In the genomic region with DNA sequence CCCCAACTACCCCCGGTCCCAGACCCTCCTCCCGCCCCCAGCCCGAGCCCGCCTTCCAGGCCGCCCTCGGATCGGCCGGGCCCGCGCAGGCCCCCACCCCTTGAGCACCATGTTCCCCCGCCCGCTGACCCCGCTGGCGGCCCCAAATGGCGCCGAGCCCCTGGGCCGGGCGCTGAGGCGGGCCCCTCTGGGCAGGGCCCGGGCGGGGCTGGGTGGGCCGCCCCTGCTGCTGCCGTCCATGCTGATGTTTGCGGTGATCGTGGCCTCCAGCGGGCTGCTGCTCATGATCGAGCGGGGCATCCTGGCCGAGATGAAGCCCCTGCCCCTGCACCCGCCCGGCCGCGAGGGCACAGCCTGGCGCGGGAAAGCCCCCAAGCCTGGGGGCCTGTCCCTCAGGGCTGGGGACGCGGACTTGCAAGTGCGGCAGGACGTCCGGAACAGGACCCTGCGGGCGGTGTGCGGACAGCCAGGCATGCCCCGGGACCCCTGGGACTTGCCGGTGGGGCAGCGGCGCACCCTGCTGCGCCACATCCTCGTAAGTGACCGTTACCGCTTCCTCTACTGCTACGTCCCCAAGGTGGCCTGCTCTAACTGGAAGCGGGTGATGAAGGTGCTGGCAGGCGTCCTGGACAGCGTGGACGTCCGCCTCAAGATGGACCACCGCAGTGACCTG, we compare ENCODE assay signal across 1 cellular context.
A peak's percentile ranks its signal among the peaks of the same experiment; 100 is the strongest.
TF ChIP-seq lines count a peak whose summit lies in the region.

No MANE protein-coding gene starts in this region.

TF ChIP-seq in K562, 482 proteins besides CTCF, POLR2A, EP300 and RAD21 (continues in another document):
- TF ChIP-seq HMGN3 (IDR thresholded peaks at IDR 0.05; ENCODE audit: borderline replicate concordance, extremely low read depth, insufficient read length, low read depth, low read length) = peak; percentile 56
- TF ChIP-seq DIDO1 (tag; IDR thresholded peaks at IDR 0.05; ENCODE audit: low read depth) = no peak
- TF ChIP-seq, protein P1, sequence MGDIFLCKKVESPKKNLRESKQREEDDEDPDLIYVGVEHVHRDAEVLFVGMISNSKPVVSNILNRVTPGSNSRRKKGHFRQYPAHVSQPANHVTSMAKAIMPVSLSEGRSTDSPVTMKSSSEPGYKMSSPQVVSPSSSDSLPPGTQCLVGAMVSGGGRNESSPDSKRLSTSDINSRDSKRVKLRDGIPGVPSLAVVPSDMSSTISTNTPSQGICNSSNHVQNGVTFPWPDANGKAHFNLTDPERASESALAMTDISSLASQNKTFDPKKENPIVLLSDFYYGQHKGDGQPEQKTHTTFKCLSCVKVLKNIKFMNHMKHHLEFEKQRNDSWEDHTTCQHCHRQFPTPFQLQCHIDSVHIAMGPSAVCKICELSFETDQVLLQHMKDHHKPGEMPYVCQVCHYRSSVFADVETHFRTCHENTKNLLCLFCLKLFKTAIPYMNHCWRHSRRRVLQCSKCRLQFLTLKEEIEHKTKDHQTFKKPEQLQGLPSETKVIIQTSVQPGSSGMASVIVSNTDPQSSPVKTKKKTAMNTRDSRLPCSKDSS (IDR thresholded peaks at IDR 0.05; ENCODE audit: low read depth, partially characterized antibody) = no peak
- TF ChIP-seq BHLHE40 (IDR thresholded peaks at IDR 0.05; ENCODE audit: low read length) = no peak
- no peak for TF ChIP-seq FOXJ3 (CRISPR knock-in tag; IDR thresholded peaks at IDR 0.05)
- TF ChIP-seq WHSC1 (IDR thresholded peaks at IDR 0.05; ENCODE audit: low read length) = no peak
- TF ChIP-seq NFE2L1 (tag; IDR thresholded peaks at IDR 0.05; ENCODE audit: borderline replicate concordance, low read depth) = no peak
- TF ChIP-seq ZNF232 (CRISPR knock-in tag; IDR thresholded peaks at IDR 0.05) = no peak
- TF ChIP-seq ZC3H8 (IDR thresholded peaks at IDR 0.05) = no peak
- no peak for TF ChIP-seq BRD4 (IDR thresholded peaks at IDR 0.05)
- TF ChIP-seq SRF (CRISPR knock-in tag; IDR thresholded peaks at IDR 0.05) = no peak
- no peak for TF ChIP-seq ADNP (tag; IDR thresholded peaks at IDR 0.05)
- TF ChIP-seq ELF1 (tag; IDR thresholded peaks at IDR 0.05) = no peak
- no peak for TF ChIP-seq SNIP1 (IDR thresholded peaks at IDR 0.05; ENCODE audit: low read depth)
- TF ChIP-seq GABPB1 (CRISPR knock-in tag; IDR thresholded peaks at IDR 0.05) = no peak
- no peak for TF ChIP-seq RFX7 (CRISPR knock-in tag; IDR thresholded peaks at IDR 0.05)
- TF ChIP-seq HLTF (IDR thresholded peaks at IDR 0.05) = no peak
- TF ChIP-seq IRF1 (CRISPR knock-in tag; IDR thresholded peaks at IDR 0.05; ENCODE audit: borderline replicate concordance) = no peak
- no peak for TF ChIP-seq BRF1 (IDR thresholded peaks at IDR 0.05; ENCODE audit: borderline replicate concordance, extremely low read depth, insufficient read length)
- no peak for TF ChIP-seq HNRNPH1 (optimal IDR thresholded peaks at IDR 0.05; ENCODE audit: low read depth, low read length)
- no peak for TF ChIP-seq MITF (IDR thresholded peaks at IDR 0.05)
- no peak for TF ChIP-seq MTA1 (IDR thresholded peaks at IDR 0.05; ENCODE audit: borderline replicate concordance)
- TF ChIP-seq ZFPM2 (CRISPR knock-in tag; IDR thresholded peaks at IDR 0.05) = no peak
- TF ChIP-seq DPF2 (IDR thresholded peaks at IDR 0.05) = no peak
- TF ChIP-seq, protein P2, sequence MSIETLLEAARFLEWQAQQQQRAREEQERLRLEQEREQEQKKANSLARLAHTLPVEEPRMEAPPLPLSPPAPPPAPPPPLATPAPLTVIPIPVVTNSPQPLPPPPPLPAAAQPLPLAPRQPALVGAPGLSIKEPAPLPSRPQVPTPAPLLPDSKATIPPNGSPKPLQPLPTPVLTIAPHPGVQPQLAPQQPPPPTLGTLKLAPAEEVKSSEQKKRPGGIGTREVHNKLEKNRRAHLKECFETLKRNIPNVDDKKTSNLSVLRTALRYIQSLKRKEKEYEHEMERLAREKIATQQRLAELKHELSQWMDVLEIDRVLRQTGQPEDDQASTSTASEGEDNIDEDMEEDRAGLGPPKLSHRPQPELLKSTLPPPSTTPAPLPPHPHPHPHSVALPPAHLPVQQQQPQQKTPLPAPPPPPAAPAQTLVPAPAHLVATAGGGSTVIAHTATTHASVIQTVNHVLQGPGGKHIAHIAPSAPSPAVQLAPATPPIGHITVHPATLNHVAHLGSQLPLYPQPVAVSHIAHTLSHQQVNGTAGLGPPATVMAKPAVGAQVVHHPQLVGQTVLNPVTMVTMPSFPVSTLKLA (conservative IDR thresholded peaks at IDR 0.05) = 0 out of 4 replicates have a peak, but pooled peaks of 1 of the 2 experiments have one; percentile 2
- no peak for TF ChIP-seq SMARCC2 (IDR thresholded peaks at IDR 0.05; ENCODE audit: low read depth)
- TF ChIP-seq, protein P3, sequence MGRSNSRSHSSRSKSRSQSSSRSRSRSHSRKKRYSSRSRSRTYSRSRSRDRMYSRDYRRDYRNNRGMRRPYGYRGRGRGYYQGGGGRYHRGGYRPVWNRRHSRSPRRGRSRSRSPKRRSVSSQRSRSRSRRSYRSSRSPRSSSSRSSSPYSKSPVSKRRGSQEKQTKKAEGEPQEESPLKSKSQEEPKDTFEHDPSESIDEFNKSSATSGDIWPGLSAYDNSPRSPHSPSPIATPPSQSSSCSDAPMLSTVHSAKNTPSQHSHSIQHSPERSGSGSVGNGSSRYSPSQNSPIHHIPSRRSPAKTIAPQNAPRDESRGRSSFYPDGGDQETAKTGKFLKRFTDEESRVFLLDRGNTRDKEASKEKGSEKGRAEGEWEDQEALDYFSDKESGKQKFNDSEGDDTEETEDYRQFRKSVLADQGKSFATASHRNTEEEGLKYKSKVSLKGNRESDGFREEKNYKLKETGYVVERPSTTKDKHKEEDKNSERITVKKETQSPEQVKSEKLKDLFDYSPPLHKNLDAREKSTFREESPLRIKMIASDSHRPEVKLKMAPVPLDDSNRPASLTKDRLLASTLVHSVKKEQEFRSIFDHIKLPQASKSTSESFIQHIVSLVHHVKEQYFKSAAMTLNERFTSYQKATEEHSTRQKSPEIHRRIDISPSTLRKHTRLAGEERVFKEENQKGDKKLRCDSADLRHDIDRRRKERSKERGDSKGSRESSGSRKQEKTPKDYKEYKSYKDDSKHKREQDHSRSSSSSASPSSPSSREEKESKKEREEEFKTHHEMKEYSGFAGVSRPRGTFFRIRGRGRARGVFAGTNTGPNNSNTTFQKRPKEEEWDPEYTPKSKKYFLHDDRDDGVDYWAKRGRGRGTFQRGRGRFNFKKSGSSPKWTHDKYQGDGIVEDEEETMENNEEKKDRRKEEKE (IDR thresholded peaks at IDR 0.05; ENCODE audit: borderline replicate concordance in 1 of 2, control insufficient read depth in 1 of 2, low read depth in 2 of 2, low read length in 1 of 2) = no peak
- peak; percentile 71; the same call in 1 of the 2 replicates for TF ChIP-seq VEZF1 (CRISPR knock-in tag; IDR thresholded peaks at IDR 0.05)
- TF ChIP-seq, protein P4, sequence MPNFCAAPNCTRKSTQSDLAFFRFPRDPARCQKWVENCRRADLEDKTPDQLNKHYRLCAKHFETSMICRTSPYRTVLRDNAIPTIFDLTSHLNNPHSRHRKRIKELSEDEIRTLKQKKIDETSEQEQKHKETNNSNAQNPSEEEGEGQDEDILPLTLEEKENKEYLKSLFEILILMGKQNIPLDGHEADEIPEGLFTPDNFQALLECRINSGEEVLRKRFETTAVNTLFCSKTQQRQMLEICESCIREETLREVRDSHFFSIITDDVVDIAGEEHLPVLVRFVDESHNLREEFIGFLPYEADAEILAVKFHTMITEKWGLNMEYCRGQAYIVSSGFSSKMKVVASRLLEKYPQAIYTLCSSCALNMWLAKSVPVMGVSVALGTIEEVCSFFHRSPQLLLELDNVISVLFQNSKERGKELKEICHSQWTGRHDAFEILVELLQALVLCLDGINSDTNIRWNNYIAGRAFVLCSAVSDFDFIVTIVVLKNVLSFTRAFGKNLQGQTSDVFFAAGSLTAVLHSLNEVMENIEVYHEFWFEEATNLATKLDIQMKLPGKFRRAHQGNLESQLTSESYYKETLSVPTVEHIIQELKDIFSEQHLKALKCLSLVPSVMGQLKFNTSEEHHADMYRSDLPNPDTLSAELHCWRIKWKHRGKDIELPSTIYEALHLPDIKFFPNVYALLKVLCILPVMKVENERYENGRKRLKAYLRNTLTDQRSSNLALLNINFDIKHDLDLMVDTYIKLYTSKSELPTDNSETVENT (CRISPR knock-in tag; IDR thresholded peaks at IDR 0.05) = no peak
- TF ChIP-seq RBFOX2 (IDR thresholded peaks at IDR 0.05; ENCODE audit: low read depth, low read length) = peak; percentile 54
- no peak for TF ChIP-seq POLR2AphosphoS5 (IDR thresholded peaks at IDR 0.05; ENCODE audit: control insufficient read depth, insufficient read depth, low read depth, low read length)
- no peak for TF ChIP-seq TSC22D4 (tag; IDR thresholded peaks at IDR 0.05)
- no peak for TF ChIP-seq ATF1 (CRISPR knock-in tag; IDR thresholded peaks at IDR 0.05)
- TF ChIP-seq ATF1 (tag; IDR thresholded peaks at IDR 0.05) = 0 out of 2 replicates have a peak, but pooled peaks have one; percentile 25
- TF ChIP-seq NBN (IDR thresholded peaks at IDR 0.05; ENCODE audit: low read depth) = no peak
- TF ChIP-seq HSF4 (CRISPR knock-in tag; IDR thresholded peaks at IDR 0.05; ENCODE audit: borderline replicate concordance) = no peak
- TF ChIP-seq, protein P5, sequence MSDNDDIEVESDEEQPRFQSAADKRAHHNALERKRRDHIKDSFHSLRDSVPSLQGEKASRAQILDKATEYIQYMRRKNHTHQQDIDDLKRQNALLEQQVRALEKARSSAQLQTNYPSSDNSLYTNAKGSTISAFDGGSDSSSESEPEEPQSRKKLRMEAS (CRISPR knock-in tag; IDR thresholded peaks at IDR 0.05) = no peak
- no peak for TF ChIP-seq ESRRA (IDR thresholded peaks at IDR 0.05; ENCODE audit: borderline replicate concordance, low read depth)
- no peak for TF ChIP-seq PHTF2 (CRISPR knock-in tag; IDR thresholded peaks at IDR 0.05)
- TF ChIP-seq MCM2 (IDR thresholded peaks at IDR 0.05; ENCODE audit: low read depth) = no peak
- TF ChIP-seq PHB2 (IDR thresholded peaks at IDR 0.05; ENCODE audit: low read depth) = no peak
- TF ChIP-seq ZNF780A (CRISPR knock-in tag; IDR thresholded peaks at IDR 0.05) = no peak
- TF ChIP-seq YY1 (IDR thresholded peaks at IDR 0.05; ENCODE audit: borderline replicate concordance in 1 of 3, control insufficient read depth in 1 of 3, extremely low read depth in 1 of 3, insufficient read depth in 3 of 3, insufficient read length in 1 of 3, insufficient replicate concordance in 2 of 3, low read depth in 1 of 3, low read length in 2 of 3) = peak in 2 of 3 experiments; percentile 44 to 77
- TF ChIP-seq HNRNPK (IDR thresholded peaks at IDR 0.05; ENCODE audit: low read depth, low read length, poor library complexity, severe bottlenecking) = no peak
- TF ChIP-seq, protein P6, sequence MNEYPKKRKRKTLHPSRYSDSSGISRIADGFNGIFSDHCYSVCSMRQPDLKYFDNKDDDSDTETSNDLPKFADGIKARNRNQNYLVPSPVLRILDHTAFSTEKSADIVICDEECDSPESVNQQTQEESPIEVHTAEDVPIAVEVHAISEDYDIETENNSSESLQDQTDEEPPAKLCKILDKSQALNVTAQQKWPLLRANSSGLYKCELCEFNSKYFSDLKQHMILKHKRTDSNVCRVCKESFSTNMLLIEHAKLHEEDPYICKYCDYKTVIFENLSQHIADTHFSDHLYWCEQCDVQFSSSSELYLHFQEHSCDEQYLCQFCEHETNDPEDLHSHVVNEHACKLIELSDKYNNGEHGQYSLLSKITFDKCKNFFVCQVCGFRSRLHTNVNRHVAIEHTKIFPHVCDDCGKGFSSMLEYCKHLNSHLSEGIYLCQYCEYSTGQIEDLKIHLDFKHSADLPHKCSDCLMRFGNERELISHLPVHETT (CRISPR knock-in tag; conservative IDR thresholded peaks at IDR 0.05 in 1 of 2, IDR thresholded peaks at IDR 0.05 in 1 of 2) = no peak
- no peak for TF ChIP-seq KLF13 (tag; IDR thresholded peaks at IDR 0.05; ENCODE audit: borderline replicate concordance, low read depth)
- no peak for TF ChIP-seq ZNF445 (CRISPR knock-in tag; IDR thresholded peaks at IDR 0.05; ENCODE audit: low read depth)
- no peak for TF ChIP-seq TCF7 (IDR thresholded peaks at IDR 0.05; ENCODE audit: borderline replicate concordance)
- TF ChIP-seq ZNF12 (CRISPR knock-in tag; IDR thresholded peaks at IDR 0.05) = no peak
- no peak; the same call in none of the 2 replicates for TF ChIP-seq GABPA (tag; conservative IDR thresholded peaks at IDR 0.05; ENCODE audit: low read depth)
